In the genomic region with DNA sequence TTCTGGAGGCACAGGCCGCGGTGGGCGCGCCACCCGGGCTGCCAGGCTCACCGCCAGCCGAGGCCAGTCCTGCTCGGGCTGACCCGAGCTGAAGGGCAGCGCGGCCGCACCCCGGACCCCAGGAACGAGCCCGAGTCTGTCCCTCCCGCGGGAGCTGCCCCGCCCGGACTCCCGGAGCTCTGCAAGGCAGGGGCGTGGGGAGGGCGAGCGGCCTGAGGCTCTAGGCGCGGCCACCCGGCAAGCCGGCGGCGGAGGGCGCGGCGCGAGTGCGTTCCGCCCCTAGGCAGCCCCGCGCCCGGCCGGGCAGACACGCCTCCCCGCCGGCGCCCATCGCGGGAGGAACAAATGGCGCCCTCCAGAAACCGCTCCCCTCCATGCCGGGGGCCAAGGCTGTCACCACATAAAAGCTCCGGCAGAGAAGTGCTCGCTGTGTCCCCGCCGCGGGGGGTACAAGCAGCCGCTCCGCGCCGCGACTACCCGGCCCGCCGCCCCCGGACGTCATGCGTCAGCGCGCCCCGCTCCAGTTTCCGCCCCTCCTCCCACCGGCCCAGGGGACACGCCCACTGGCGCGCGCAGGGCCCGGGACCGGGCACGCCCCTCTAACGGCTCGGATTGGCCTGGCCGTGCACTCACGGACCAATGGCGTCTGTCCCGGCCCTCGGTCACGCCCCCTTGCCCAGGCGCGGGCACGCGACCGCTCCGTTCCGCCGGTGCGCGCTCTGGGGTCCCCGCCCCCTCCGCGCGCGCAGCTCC, we compare ENCODE assay signal across 8 cellular contexts.
DNase-seq lines count a peak whose midpoint lies in the region; ATAC-seq and TF ChIP-seq lines count a peak whose summit lies in the region.

No MANE protein-coding gene starts in this region.

- ATAC-seq in GM19025 (IDR thresholded peaks at IDR 0.05; ENCODE audit: low read depth, unreplicated experiment) (peak; percentile 60), HG03196 (IDR thresholded peaks at IDR 0.05; ENCODE audit: unreplicated experiment) (peak; percentile 55)

- DNase-seq in AG10803 (ENCODE audit: low read depth) (peak; percentile 97), NCI-H345 (lab: John Stamatoyannopoulos, UW) (peak; percentile 96), cerebellar cortex (ENCODE audit: low spot score) (peak; percentile 95), islet precursor cell (peak; percentile 99)
- peak; percentile 100 for DNase-seq in activated CD4-positive, CD25-positive, alpha-beta regulatory T cell treated with anti-CD3 and anti-CD28 coated beads, Interleukin-2, amount 50 U/mL, for 72 hours
- DNase-seq in stimulated activated CD4-positive, alpha-beta T cell treated with anti-CD3 and anti-CD28 coated beads, Interleukin-12 subunit alpha, Interleukin-12 subunit beta, amount 100 ng/mL, for 24 hours (ENCODE audit: low read depth in 2 of 2): peak; percentile 98 to 100

- no peak for TF ChIP-seq CTCF in AG10803 (conservative IDR thresholded peaks at IDR 0.05; ENCODE audit: low read length)

- H3K4me3 ChIP-seq in AG10803 (ENCODE audit: low read length): peak overlapping the region; percentile 65

Comparison
In these comparisons a context has a peak if more than half of its experiments do, and no peak if none do; other contexts are left out.
1. Peak in every context shown above with its lines: DNase-seq, ATAC-seq and H3K4me3 ChIP-seq.